Comparison of ENCODE assay signal across 9 cellular contexts in the genomic region with DNA sequence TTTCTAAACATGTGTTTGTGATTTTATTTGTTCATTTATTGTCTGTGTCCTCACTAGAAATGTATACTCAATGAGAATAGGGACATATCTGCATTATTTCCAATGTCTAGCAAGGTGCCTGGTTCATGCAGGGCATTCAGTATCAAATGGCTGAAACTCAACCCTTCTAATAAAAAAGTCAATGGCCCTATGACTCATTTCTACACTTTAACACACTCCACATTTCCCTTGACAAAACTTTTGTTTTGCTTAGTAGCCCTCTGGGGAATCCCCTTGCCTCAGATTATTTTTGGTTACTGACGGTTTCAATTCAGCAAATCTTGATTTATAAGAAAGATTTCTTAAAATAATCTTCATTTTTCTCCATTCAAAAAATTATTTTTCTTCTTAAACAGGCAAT.
DNase-seq lines count a peak whose midpoint lies in the region; ATAC-seq and TF ChIP-seq lines count a peak whose summit lies in the region.
"Had no signal": no experiment of that assay in that cellular context is flagged by ENCODE, and none has a peak within 500 bp of the region (broad histone marks: within the 10 kb centered on the region; RNA-seq: fewer than 3 reads in every experiment).

No MANE protein-coding gene starts in this region.

- H3K4me3 ChIP-seq in endodermal cell (ENCODE audit: low read length) = peak overlapping the region; percentile 10
- no peak overlapping the region for H3K4me3 ChIP-seq in transverse colon

- H3K27me3 ChIP-seq in endodermal cell (ENCODE audit: control insufficient read depth, insufficient read depth, low read length, poor library complexity, severe bottlenecking) = no peaks in the 10 kb centered on the region
- H3K27me3 ChIP-seq in transverse colon = peaks cover 6% of the 10 kb centered on the region

- H3K36me3 ChIP-seq in endodermal cell (ENCODE audit: control insufficient read depth, insufficient read depth, low read length) (no peaks in the 10 kb centered on the region), transverse colon (no peaks in the 10 kb centered on the region)

- no peaks in the 10 kb centered on the region for H3K27me3 Mint-ChIP-seq in endodermal cell (ENCODE audit: insufficient read depth)
- H3K27me3 Mint-ChIP-seq: brain had no signal

- H3K4me1 ChIP-seq in endodermal cell (ENCODE audit: control insufficient read depth, insufficient read depth, low read length) = peaks cover 9% of the 10 kb centered on the region
- peaks cover 0 to 9% (median 0%) of the 10 kb centered on the region in 4 donors for H3K4me1 ChIP-seq in transverse colon

- no peaks in the 10 kb centered on the region for H3K9me3 ChIP-seq in endodermal cell (ENCODE audit: control insufficient read depth, low read length)
- H3K9me3 ChIP-seq in transverse colon = no peaks in the 10 kb centered on the region

- ATAC-seq in GM21367 (IDR thresholded peaks at IDR 0.05; ENCODE audit: unreplicated experiment) (peak; percentile 82), HG03460 (IDR thresholded peaks at IDR 0.05; ENCODE audit: unreplicated experiment) (peak; percentile 75)

- in situ Hi-C loops in transverse colon (cut with MboI; ENCODE audit: low pct_ligation_motif_present in 1 of 4, low pct_unique_long_range_greater_than_20kb in 1 of 4, low sequenced_read_pairs in 3 of 4) = loop anchor here in 3 of 4 donors (10.0 to 25.0 kb wide), 4 partner anchors 204 to 253 kb away; partner anchors contain the start of genes CDKN2A (in 2 of the 3), CDKN2B-AS1 (in 2 of the 3), CDKN2B (in 1 of the 3) and DMRTA1 (in 1 of the 3)

- no peak overlapping the region for H3K9ac ChIP-seq in endodermal cell (ENCODE audit: extremely low read depth, low read length, poor library complexity, severe bottlenecking)

- intact Hi-C loops in transverse colon (cut with DNase I; ENCODE audit: low total_unique reads) = loop anchor here (5.0 kb wide), 1 partner anchor 423 kb away; no protein-coding TSS in a partner anchor

- TF ChIP-seq CTCF in endodermal cell (conservative IDR thresholded peaks at IDR 0.05) = no peak
- TF ChIP-seq CTCF in transverse colon (IDR thresholded peaks at IDR 0.05) = no peak

- WGBS in endodermal cell (ENCODE audit: insufficient coverage in 1 of 2, insufficient read length in 1 of 2), 2 experiments = 86% methylated on average over 1 of the region's 1 CpG; no CpG with 5 or more reads in 1 of the 2 experiments
- 36 to 43% methylated on average over 1 of the region's 1 CpG for WGBS in transverse colon (ENCODE audit: low coverage in 1 of 2), 2 donors

- H3K9me3 Mint-ChIP-seq in endodermal cell = no peaks in the 10 kb centered on the region

- H3K27ac ChIP-seq in endodermal cell (ENCODE audit: low read depth, low read length) (no peak overlapping the region), transverse colon (no peak overlapping the region)

- H3K4me1 Mint-ChIP-seq in endodermal cell = peaks cover 54% of the 10 kb centered on the region

- DNase-seq in DMS53 treated with DMSO at 0.1 percent for 48 hours (lab: John Stamatoyannopoulos, UW; ENCODE audit: unreplicated experiment) (peak; percentile 4), endodermal cell (no peak), transverse colon (no peak), SKM-1 (lab: John Stamatoyannopoulos, UW; ENCODE audit: unreplicated experiment) (no peak), HuH-7.5 (ENCODE audit: low spot score) (no peak), NCI-H146 (lab: John Stamatoyannopoulos, UW) (no peak)

- H3K27ac Mint-ChIP-seq in endodermal cell = no peak overlapping the region
- H3K27ac Mint-ChIP-seq: brain had no signal

- no peak for TF ChIP-seq POLR2A in transverse colon (IDR thresholded peaks at IDR 0.05)

- H3K4me3 Mint-ChIP-seq in endodermal cell = no peak overlapping the region
- H3K4me3 Mint-ChIP-seq: brain had no signal

- H3K36me3 Mint-ChIP-seq in endodermal cell (ENCODE audit: low read depth) = no peaks in the 10 kb centered on the region
- H3K36me3 Mint-ChIP-seq: brain had no signal

- TF ChIP-seq EP300 in transverse colon (IDR thresholded peaks at IDR 0.05; ENCODE audit: low read depth) = no peak
